15 cellular contexts compared by ENCODE assay signal in the genomic region with DNA sequence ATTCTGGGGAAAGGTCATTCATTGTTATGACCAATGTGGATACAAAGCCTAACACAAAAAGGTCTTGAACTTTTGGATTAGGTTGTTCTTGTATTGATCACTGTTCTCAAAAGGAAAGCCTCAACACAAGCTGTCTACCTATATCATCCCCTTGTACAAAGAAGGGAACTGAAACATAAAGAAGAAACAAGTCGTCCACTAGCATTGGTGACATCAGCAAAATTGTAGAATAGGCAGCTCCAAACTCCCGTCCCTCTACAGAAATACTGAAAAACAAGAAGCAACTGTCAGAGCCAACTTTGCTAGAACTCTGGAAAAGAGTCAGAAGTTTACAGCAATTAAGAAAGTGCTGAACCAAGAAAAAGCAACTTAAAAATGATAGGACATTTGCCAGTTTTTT. TPM values are rescaled to one million over a fixed set of nuclear protein-coding genes. Genes with fewer than 3 reads are reported as not detected.
DNase-seq lines count a peak whose midpoint lies in the region; ATAC-seq, FAIRE-seq and TF ChIP-seq lines count a peak whose summit lies in the region.
"Had no signal": no experiment of that assay in that cellular context is flagged by ENCODE, and none has a peak within 500 bp of the region (broad histone marks: within the 10 kb centered on the region; RNA-seq: fewer than 3 reads in every experiment).

No MANE protein-coding gene starts in this region.

- no peak overlapping the region for H2BK120ac ChIP-seq in H1 (replicated peaks; ENCODE audit: low read depth, low read length)

- no peak overlapping the region for H3K56ac ChIP-seq in H1 (replicated peaks; ENCODE audit: insufficient read length, low read depth, low read length)

- H2BK5ac ChIP-seq in H1 (ENCODE audit: low read depth, low read length) = no peak overlapping the region

- TF ChIP-seq POLR2A in H1 (IDR thresholded peaks at IDR 0.05; ENCODE audit: control extremely low read depth in 1 of 2, low read depth in 2 of 2, low read length in 2 of 2) = no peak

- TF ChIP-seq EP300 in H1 (IDR thresholded peaks at IDR 0.05; ENCODE audit: borderline replicate concordance in 1 of 2, low read depth in 2 of 2, low read length in 2 of 2) = no peak

- no peak overlapping the region for H3K23ac ChIP-seq in H1 (ENCODE audit: insufficient read length)

- H3K36me3 ChIP-seq in H1 (ENCODE audit: control insufficient read depth in 2 of 4, insufficient read depth in 4 of 4, low read length in 3 of 4) (no peaks in the 10 kb centered on the region), left ventricle myocardium inferior (no peaks in the 10 kb centered on the region), brain microvascular endothelial cell (replicated peaks) (no peaks in the 10 kb centered on the region)
- H3K36me3 ChIP-seq: uterus had no signal

- no peak overlapping the region for H2BK15ac ChIP-seq in H1 (ENCODE audit: low read length)

- peaks cover 20% of the 10 kb centered on the region for H3K9me3 Mint-ChIP-seq in mesothelial cell of epicardium

- H3K27me3 ChIP-seq in H1 (replicated peaks in 1 of 4; ENCODE audit: control insufficient read depth in 3 of 4, extremely low read depth in 1 of 4, insufficient read depth in 3 of 4, low read length in 3 of 4) (peaks cover 0 to 1% (median 0%) of the 10 kb centered on the region in 4 experiments; a peak in 1 of 7 replicates), left ventricle myocardium inferior (ENCODE audit: low read depth) (no peaks in the 10 kb centered on the region), brain microvascular endothelial cell (replicated peaks) (no peaks in the 10 kb centered on the region)
- H3K27me3 ChIP-seq: uterus had no signal

- H3K4me1 ChIP-seq in H1 (replicated peaks in 1 of 4; ENCODE audit: control insufficient read depth in 3 of 4, insufficient read depth in 4 of 4, low read length in 3 of 4) (0 out of 7 replicates have a peak, but pooled peaks cover 0 to 4% (median 0%) of the 10 kb centered on the region in 4 experiments), left ventricle myocardium inferior (no peaks in the 10 kb centered on the region)
- H3K4me1 ChIP-seq: uterus had no signal

- H4K91ac ChIP-seq in H1 (replicated peaks; ENCODE audit: insufficient read length, low read length) = no peak overlapping the region

- no peak overlapping the region for H3K27ac ChIP-seq in H1 (ENCODE audit: low read depth, low read length)
- H3K27ac ChIP-seq in left ventricle myocardium inferior (replicated peaks) = no peak overlapping the region
- H3K27ac ChIP-seq in brain microvascular endothelial cell = no peak overlapping the region
- H3K27ac ChIP-seq: PC-9, uterus had no signal

- in situ Hi-C loops in brain microvascular endothelial cell (cut with HindIII; ENCODE audit: low pct_ligation_motif_present, low sequenced_read_pairs) = no loop called here

- peak; percentile 82 for ATAC-seq in GM18517 (IDR thresholded peaks at IDR 0.05; ENCODE audit: unreplicated experiment)
- peak; percentile 83 for ATAC-seq in GM21447 (IDR thresholded peaks at IDR 0.05; ENCODE audit: unreplicated experiment)
- peak; percentile 71 for ATAC-seq in HG03175 (IDR thresholded peaks at IDR 0.05; ENCODE audit: unreplicated experiment)

- H4K8ac ChIP-seq in H1 (ENCODE audit: extremely low read depth, insufficient read depth, low read length) = no peak overlapping the region

- no peaks in the 10 kb centered on the region for H4K20me1 ChIP-seq in H1 (replicated peaks in 1 of 2; ENCODE audit: control insufficient read depth in 1 of 2, insufficient read depth in 2 of 2, low read length in 2 of 2)

- H2BK20ac ChIP-seq in H1 (ENCODE audit: low read length) = no peak overlapping the region

- no peak overlapping the region for H3K18ac ChIP-seq in H1 (ENCODE audit: extremely low read depth, low read length)

- H3K14ac ChIP-seq in H1 (ENCODE audit: insufficient read length) = no peak overlapping the region

- H3K4ac ChIP-seq in H1 (replicated peaks; ENCODE audit: insufficient read length, low read depth, low read length) = no peak overlapping the region

- no peak overlapping the region for H2BK12ac ChIP-seq in H1 (ENCODE audit: low read depth, low read length)

- no peaks in the 10 kb centered on the region for H3K79me1 ChIP-seq in H1 (ENCODE audit: low read depth, low read length)

- peaks cover 0 to 3% of the 10 kb centered on the region in 2 experiments; a peak in 1 of 4 replicates for H3K9me3 ChIP-seq in H1 (ENCODE audit: insufficient read depth in 2 of 2, low read depth in 1 of 2, low read length in 1 of 2)
- peaks cover 13% of the 10 kb centered on the region for H3K9me3 ChIP-seq in left ventricle myocardium inferior (replicated peaks)
- H3K9me3 ChIP-seq: uterus had no signal

- DNase-seq in H1 (ENCODE audit: low read depth in 1 of 2, low spot score in 2 of 2) (no peak), left ventricle myocardium inferior (no peak), AG20443 (ENCODE audit: low spot score) (no peak), brain microvascular endothelial cell (no peak), mesothelial cell of epicardium (ENCODE audit: low spot score in 2 of 2, unreplicated experiment in 2 of 2) (no peak)
- DNase-seq: CD4-positive, alpha-beta T cell; IMR-90; NCI-H1930; PC-9; T-helper 9 cell; uterus had no signal

- no peaks in the 10 kb centered on the region for H3K79me2 ChIP-seq in H1 (ENCODE audit: control insufficient read depth in 1 of 2, insufficient read depth in 2 of 2, low read length in 2 of 2)

- H4K5ac ChIP-seq in H1 (ENCODE audit: insufficient read length, low read depth, low read length) = no peak overlapping the region

- H3K4me3 Mint-ChIP-seq in mesothelial cell of epicardium = no peak overlapping the region
- H3K4me3 Mint-ChIP-seq: CD4-positive, alpha-beta T cell; nephron had no signal

- peaks cover 6% of the 10 kb centered on the region for H3K36me3 Mint-ChIP-seq in mesothelial cell of epicardium

- peaks cover 2% of the 10 kb centered on the region for H3K27me3 Mint-ChIP-seq in mesothelial cell of epicardium (ENCODE audit: low read depth)
- H3K27me3 Mint-ChIP-seq: CD4-positive, alpha-beta T cell had no signal

- H3K9ac ChIP-seq in H1 (replicated peaks in 1 of 4; ENCODE audit: extremely low read depth in 1 of 4, low read depth in 3 of 4, low read length in 3 of 4) = no peak overlapping the region

- POLR2A ChIA-PET in H1 (lab: Charles Lee; ENCODE audit: partially characterized antibody) = no interaction called here

- no peak for FAIRE-seq in H1 (lab: Jason Lieb, UNC)

- intact Hi-C loops in left ventricle myocardium inferior (cut with micrococcal nuclease) = no loop called here

- H3K27ac Mint-ChIP-seq in mesothelial cell of epicardium = no peak overlapping the region
- H3K27ac Mint-ChIP-seq: CD4-positive, alpha-beta T cell; nephron had no signal

- CTCF ChIA-PET in H1 (lab: Charles Lee; ENCODE audit: partially characterized antibody) = no interaction called here

- H3K23me2 ChIP-seq in H1 (ENCODE audit: low read depth, low read length) = no peaks in the 10 kb centered on the region

- H3K4me3 ChIP-seq in H1 (ENCODE audit: extremely low read depth in 1 of 4, insufficient read depth in 2 of 4, low read depth in 3 of 4, low read length in 4 of 4) (no peak overlapping the region), left ventricle myocardium inferior (no peak overlapping the region), brain microvascular endothelial cell (ENCODE audit: low read depth, low read length) (no peak overlapping the region)
- H3K4me3 ChIP-seq: PC-9, uterus had no signal

- TF ChIP-seq CTCF in H1 (IDR thresholded peaks at IDR 0.05; ENCODE audit: control extremely low read depth in 1 of 3, insufficient read depth in 1 of 3, low read depth in 1 of 3, low read length in 3 of 3) (no peak), left ventricle myocardium inferior (IDR thresholded peaks at IDR 0.05; ENCODE audit: borderline replicate concordance) (no peak), brain microvascular endothelial cell (IDR thresholded peaks at IDR 0.05; ENCODE audit: low read depth, low read length, missing control alignments) (no peak), mesothelial cell of epicardium (IDR thresholded peaks at IDR 0.05; ENCODE audit: unreplicated experiment) (no peak)

- peak overlapping the region; percentile 76; the same call in 1 of the 2 replicates for H2AFZ ChIP-seq in H1 (ENCODE audit: low read length)
- H2AFZ ChIP-seq: PC-9 had no signal

- TF ChIP-seq RAD21 in H1 (IDR thresholded peaks at IDR 0.05 in 1 of 2, conservative IDR thresholded peaks at IDR 0.05 in 1 of 2; ENCODE audit: low read depth in 2 of 2, low read length in 2 of 2) = no peak

- WGBS in H1 (ENCODE audit: extremely low coverage in 1 of 2, insufficient coverage in 1 of 2, insufficient read length in 1 of 2, insufficient replicate concordance in 2 of 2, low coverage in 1 of 2, low lambda C conversion rate in 2 of 2, missing lambda C conversion rate in 1 of 2), 2 experiments = 70% methylated on average over 2 of the region's 2 CpGs; no CpG with 5 or more reads in 1 of the 2 experiments

- H2AK5ac ChIP-seq in H1 (ENCODE audit: low read depth, low read length) = no peak overlapping the region

- H3K4me2 ChIP-seq in H1 (ENCODE audit: insufficient read depth in 1 of 2, low read depth in 2 of 2, low read length in 2 of 2) = no peak overlapping the region
- H3K4me2 ChIP-seq: PC-9 had no signal

- no peaks in the 10 kb centered on the region for H3K4me1 Mint-ChIP-seq in mesothelial cell of epicardium
- H3K4me1 Mint-ChIP-seq: nephron had no signal

TF ChIP-seq in H1, 55 proteins besides CTCF, POLR2A, EP300 and RAD21 (continues in another document):
- TF ChIP-seq KDM1A (IDR thresholded peaks at IDR 0.05; ENCODE audit: borderline replicate concordance, low read length) (no peak), SAP30 (IDR thresholded peaks at IDR 0.05; ENCODE audit: insufficient read depth, insufficient replicate concordance, low read length) (no peak), RXRA (IDR thresholded peaks at IDR 0.05; ENCODE audit: insufficient read depth, low read depth, low read length) (no peak), RNF2 (IDR thresholded peaks at IDR 0.05; ENCODE audit: borderline replicate concordance, low read depth, low read length, missing control alignments, poor library complexity, severe bottlenecking) (no peak), CBX5 (IDR thresholded peaks at IDR 0.05; ENCODE audit: low read depth, low read length) (no peak)

RNA-seq across cellular contexts. Expression of gene NR1I2, which starts 7.5 kb away (rescaled TPM):
- 0.28 and 0.44 TPM in 2 replicates for total RNA-seq in H1 (2021; fragmentation: NEBNext Ultra II Directional; extraction: Animal tissue kit (Norgen Biotek cat#: 25700))
- 1.8 and 2.6 TPM in 2 replicates for polyA plus RNA-seq in H1 (2011; rRNA removed)
- polyA plus RNA-seq in H1 (2011; cell fraction: cytosol; rRNA removed) = 2.6 TPM
- polyA plus RNA-seq in H1 (2011; cell fraction: nucleus; rRNA removed) = 4.2 TPM
- 0.93 to 2.0 TPM (median 1.3 TPM) in 4 replicates for polyA plus RNA-seq in H1 (2012, experiment 1 of 2)
- polyA plus RNA-seq in H1 (2012, experiment 2 of 2) = 0.58 TPM
- polyA plus RNA-seq in H1 (2013, experiment 1 of 2) = 0.16 TPM
- 0.13 TPM for polyA plus RNA-seq in H1 (2013, experiment 2 of 2)
- polyA minus RNA-seq in H1 (2011; rRNA and poly(A)+ RNA removed) = 1.7 TPM in 2 replicates
- 1.5 TPM for polyA minus RNA-seq in H1 (2011; cell fraction: cytosol; rRNA and poly(A)+ RNA removed)
- polyA minus RNA-seq in H1 (2011; cell fraction: nucleus; rRNA and poly(A)+ RNA removed) = 3.0 TPM
- not detected for total RNA-seq in left ventricle myocardium inferior
- total RNA-seq in mesothelial cell of epicardium = 0.07 to 0.20 TPM (median 0.11 TPM) in 3 replicates
- total RNA-seq: IMR-90, PC-9 had no signal
- polyA plus RNA-seq: IMR-90 had no signal
